In genomic region chr20:24994470-24995368, GRCh38 we compare ENCODE assay signal across 8 cellular contexts. TPM values are rescaled to one million over a fixed set of nuclear protein-coding genes. Genes with fewer than 3 reads are reported as not detected.
DNase-seq lines count a peak whose midpoint lies in the region; ATAC-seq and TF ChIP-seq lines count a peak whose summit lies in the region.

No MANE protein-coding gene starts in this region.

- H3K27me3 ChIP-seq in ACC112 (ENCODE audit: insufficient read depth, low read length) (peaks cover 9% of the 10 kb centered on the region; the same call in 1 of the 2 replicates), vagina (no peaks in the 10 kb centered on the region)

- peak; percentile 83 to 94 (median 89) for TF ChIP-seq CTCF in vagina (IDR thresholded peaks at IDR 0.05)

- H3K27ac Mint-ChIP-seq in T-helper 17 cell, result peak overlapping the region; percentile 39

- peaks cover 23% of the 10 kb centered on the region for H3K79me2 ChIP-seq in ACC112 (ENCODE audit: control insufficient read depth, insufficient read depth, low read length, unreplicated experiment)

- no peak overlapping the region for H3K27ac ChIP-seq in ACC112 (ENCODE audit: low read depth, low read length)
- H3K27ac ChIP-seq in vagina, result peak overlapping the region; percentile 89

- no peaks in the 10 kb centered on the region for H3K9me3 ChIP-seq in T-helper 17 cell (ENCODE audit: control insufficient read depth, low read length, poor library complexity, severe bottlenecking)
- H3K9me3 ChIP-seq in vagina, result no peaks in the 10 kb centered on the region

- TF ChIP-seq POLR2A in vagina (IDR thresholded peaks at IDR 0.05), result no peak

- H3K4me1 ChIP-seq in ACC112 (ENCODE audit: control insufficient read depth, insufficient read depth, low read length, unreplicated experiment) (peaks cover 31% of the 10 kb centered on the region), vagina (peaks cover 46% of the 10 kb centered on the region)

- H3K36me3 Mint-ChIP-seq in T-helper 17 cell (ENCODE audit: low read depth), result no peaks in the 10 kb centered on the region

- H3K4me3 ChIP-seq in ACC112 (ENCODE audit: low read depth, low read length) (peak overlapping the region; percentile 56), vagina (peak overlapping the region in 1 of 2 donors; percentile 14)

- ATAC-seq in GM18511 (IDR thresholded peaks at IDR 0.05; ENCODE audit: unreplicated experiment) (peak; percentile 29), T-helper 17 cell (peak; percentile 42), left ventricle myocardium superior (peak; percentile 73)

- peak overlapping the region; percentile 36 for H3K4me3 Mint-ChIP-seq in T-helper 17 cell

- peak; percentile 61 for DNase-seq in NCI-H1105 (lab: John Stamatoyannopoulos, UW)
- DNase-seq in T-helper 17 cell, result peak; percentile 54 to 75 (median 66)
- peak in 55 of 56 donors; percentile 45 to 95 (median 82) for DNase-seq in amygdala (lab: John Stamatoyannopoulos, UW)
- peak; percentile 90 for DNase-seq in left ventricle myocardium superior
- peak; percentile 51 for DNase-seq in renal cortical epithelial cell (ENCODE audit: low read depth)
- DNase-seq in vagina (ENCODE audit: extremely low spot score in 2 of 2), result peak; percentile 89 to 91

- H3K27me3 Mint-ChIP-seq in T-helper 17 cell, result no peaks in the 10 kb centered on the region

- no peak overlapping the region for H2AFZ ChIP-seq in ACC112 (ENCODE audit: low read length, unreplicated experiment)

- H3K4me1 Mint-ChIP-seq in T-helper 17 cell, result peaks cover 36% of the 10 kb centered on the region

- H3K36me3 ChIP-seq in ACC112 (ENCODE audit: insufficient read depth, low read length) (no peaks in the 10 kb centered on the region), vagina (no peaks in the 10 kb centered on the region)

- intact Hi-C loops in left ventricle myocardium superior (cut with micrococcal nuclease) (loop anchor here (2.0 to 10.0 kb wide), 2 partner anchors 70 to 200 kb away; partner anchors contain the start of gene ENTPD6), vagina (cut with DNase I) (loop anchor here (2.0 to 10.0 kb wide), 3 partner anchors 70 to 400 kb away; partner anchors contain the start of gene ABHD12)

RNA-seq across cellular contexts. Expression of gene APMAP, which starts 2.2 kb away (rescaled TPM):
- total RNA-seq in T-helper 17 cell, result 10 to 100 TPM; 24.6 to 26.2 TPM
- 25.9 TPM for total RNA-seq in left ventricle myocardium superior
- total RNA-seq in renal cortical epithelial cell, result 99.2 and 104 TPM in 2 replicates
- 29.7 TPM for total RNA-seq in vagina

RNA-seq across cellular contexts. Expression of gene CST7, which starts 45.6 kb away (rescaled TPM):
- total RNA-seq in T-helper 17 cell (10 to 100 TPM; 10.7 to 22.8 TPM), left ventricle myocardium superior (0.92 TPM), renal cortical epithelial cell (not detected in 2 replicates), vagina (3.7 TPM)
